Comparison of ENCODE assay signal across 16 cellular contexts in genomic region chr3:184776916-184777315, GRCh38. TPM values are rescaled to one million over a fixed set of nuclear protein-coding genes. Genes with fewer than 3 reads are reported as not detected.
DNase-seq lines count a peak whose midpoint lies in the region; ATAC-seq and TF ChIP-seq lines count a peak whose summit lies in the region.
"Had no signal": no experiment of that assay in that cellular context is flagged by ENCODE, and none has a peak within 500 bp of the region (broad histone marks: within the 10 kb centered on the region; RNA-seq: fewer than 3 reads in every experiment).

No MANE protein-coding gene starts in this region.

- peak overlapping the region; percentile 63 for H3K56ac ChIP-seq in mesendoderm (ENCODE audit: low read length)

- H3K27me3 Mint-ChIP-seq in activated T-cell treated with anti-CD3 and anti-CD28 coated beads, Interleukin-2, amount 50 U/mL, for 24 hours, result peaks cover 17% of the 10 kb centered on the region

- H3K36me3 ChIP-seq in mesendoderm (ENCODE audit: control insufficient read depth, insufficient read depth, low read length), result no peaks in the 10 kb centered on the region
- no peaks in the 10 kb centered on the region for H3K36me3 ChIP-seq in trophoblast cell (ENCODE audit: control insufficient read depth in 1 of 2, insufficient read depth in 2 of 2, low read length in 2 of 2)
- H3K36me3 ChIP-seq in upper lobe of right lung, result no peaks in the 10 kb centered on the region
- H3K36me3 ChIP-seq: HAP-1 had no signal

- H2AK5ac ChIP-seq in mesendoderm (ENCODE audit: low read length), result peak overlapping the region; percentile 39
- no peak overlapping the region for H2AK5ac ChIP-seq in trophoblast cell (ENCODE audit: low read length)

- H3K4me3 Mint-ChIP-seq in activated T-cell treated with anti-CD3 and anti-CD28 coated beads, Interleukin-2, amount 50 U/mL, for 24 hours, result no peak overlapping the region
- H3K4me3 Mint-ChIP-seq: CD8-positive, alpha-beta memory T cell; HFFc6 had no signal

- H3K4me2 ChIP-seq in mesendoderm (ENCODE audit: low read length) (no peak overlapping the region), trophoblast cell (ENCODE audit: low read length) (no peak overlapping the region)

- H3K4me1 ChIP-seq in mesendoderm (ENCODE audit: control insufficient read depth, low read depth, low read length) (peaks cover 12% of the 10 kb centered on the region), trophoblast cell (ENCODE audit: control insufficient read depth in 1 of 2, insufficient read depth in 2 of 2, low read length in 2 of 2) (peaks cover 9 to 10% of the 10 kb centered on the region in 2 experiments), upper lobe of right lung (no peaks in the 10 kb centered on the region)
- H3K4me1 ChIP-seq: Caco-2, HAP-1 had no signal

- no peak overlapping the region for H3K14ac ChIP-seq in trophoblast cell (ENCODE audit: low read length)

- H2BK5ac ChIP-seq in mesendoderm (ENCODE audit: low read length) (peak overlapping the region; percentile 68), trophoblast cell (ENCODE audit: low read depth, low read length, poor library complexity) (no peak overlapping the region)

- H3K23ac ChIP-seq in mesendoderm (ENCODE audit: low read length) (peak overlapping the region; percentile 8), trophoblast cell (ENCODE audit: low read length) (no peak overlapping the region)

- H3K4me1 Mint-ChIP-seq in activated T-cell treated with anti-CD3 and anti-CD28 coated beads, Interleukin-2, amount 50 U/mL, for 24 hours (ENCODE audit: low read depth), result no peaks in the 10 kb centered on the region
- H3K4me1 Mint-ChIP-seq: CD8-positive, alpha-beta memory T cell had no signal

- peak overlapping the region; percentile 29 for H2BK12ac ChIP-seq in trophoblast cell (ENCODE audit: low read length)

- H3K18ac ChIP-seq in mesendoderm (ENCODE audit: low read length) (peak overlapping the region; percentile 8), trophoblast cell (ENCODE audit: low read length) (no peak overlapping the region)

- H4K8ac ChIP-seq in mesendoderm (ENCODE audit: low read depth, low read length) (no peak overlapping the region), trophoblast cell (ENCODE audit: low read depth, low read length) (no peak overlapping the region)

- no peak overlapping the region for H2BK15ac ChIP-seq in mesendoderm (replicated peaks; ENCODE audit: low read depth)

- H3K4me3 ChIP-seq in mesendoderm (ENCODE audit: low read length) (no peak overlapping the region), trophoblast cell (ENCODE audit: low read depth, low read length) (no peak overlapping the region), upper lobe of right lung (no peak overlapping the region)
- H3K4me3 ChIP-seq: HAP-1 had no signal

- TF ChIP-seq CTCF in upper lobe of right lung (IDR thresholded peaks at IDR 0.05), result no peak

- H3K79me2 ChIP-seq in mesendoderm (ENCODE audit: control insufficient read depth, insufficient read depth, low read length) (no peaks in the 10 kb centered on the region), trophoblast cell (ENCODE audit: control insufficient read depth, insufficient read depth, low read length, poor library complexity) (no peaks in the 10 kb centered on the region)

- H3K36me3 Mint-ChIP-seq in activated T-cell treated with anti-CD3 and anti-CD28 coated beads, Interleukin-2, amount 50 U/mL, for 24 hours (ENCODE audit: low read depth), result no peaks in the 10 kb centered on the region
- H3K36me3 Mint-ChIP-seq: CD8-positive, alpha-beta memory T cell had no signal

- H4K91ac ChIP-seq in trophoblast cell (ENCODE audit: low read depth, low read length), result no peak overlapping the region

- H3K9ac ChIP-seq in mesendoderm (ENCODE audit: low read length), result peak overlapping the region; percentile 42
- no peak overlapping the region for H3K9ac ChIP-seq in trophoblast cell (ENCODE audit: low read length)

- H3K79me1 ChIP-seq in mesendoderm (ENCODE audit: low read length) (no peaks in the 10 kb centered on the region), trophoblast cell (ENCODE audit: low read length) (peaks cover 4% of the 10 kb centered on the region)

- H3K27ac ChIP-seq in mesendoderm (ENCODE audit: low read depth, low read length) (no peak overlapping the region), trophoblast cell (ENCODE audit: low read depth, low read length) (no peak overlapping the region), upper lobe of right lung (no peak overlapping the region)
- H3K27ac ChIP-seq: 22Rv1 had no signal

- H2AFZ ChIP-seq in trophoblast cell (ENCODE audit: insufficient read depth, low read length, poor library complexity), result no peak overlapping the region

- no peak overlapping the region for H4K12ac ChIP-seq in trophoblast cell (ENCODE audit: low read depth, low read length)

- H3K9me3 Mint-ChIP-seq in activated T-cell treated with anti-CD3 and anti-CD28 coated beads, Interleukin-2, amount 50 U/mL, for 24 hours, result no peaks in the 10 kb centered on the region
- H3K9me3 Mint-ChIP-seq: CD8-positive, alpha-beta memory T cell; HFFc6 had no signal

- H3K4ac ChIP-seq in mesendoderm (ENCODE audit: low read depth, low read length) (peak overlapping the region; percentile 22), trophoblast cell (ENCODE audit: low read depth, low read length) (no peak overlapping the region)

- no peak overlapping the region for H4K5ac ChIP-seq in mesendoderm (ENCODE audit: low read length)

- H3K27me3 ChIP-seq in mesendoderm (ENCODE audit: insufficient read depth, low read length, poor library complexity) (no peaks in the 10 kb centered on the region), trophoblast cell (ENCODE audit: insufficient read depth, low read length) (no peaks in the 10 kb centered on the region), upper lobe of right lung (peaks cover 11% of the 10 kb centered on the region)

- H2BK120ac ChIP-seq in mesendoderm (ENCODE audit: low read depth, low read length) (no peak overlapping the region), trophoblast cell (ENCODE audit: insufficient read depth, low read length, poor library complexity) (no peak overlapping the region)

- no CpG with 5 or more reads among the region's 2 CpGs for WGBS in mesendoderm (ENCODE audit: extremely low coverage, insufficient coverage, low lambda C conversion rate)
- no CpG with 5 or more reads among the region's 2 CpGs for WGBS in trophoblast cell (ENCODE audit: extremely low coverage, insufficient coverage, insufficient read length)

- no peak for ATAC-seq in upper lobe of right lung

- intact Hi-C loops in upper lobe of right lung (cut with DNase I), result no loop called here

- no peak for DNase-seq in activated T-cell treated with anti-CD3 and anti-CD28 coated beads, Interleukin-2, amount 50 U/mL, for 24 hours
- no peak for DNase-seq in activated T-cell treated with anti-CD3 and anti-CD28 coated beads, Interleukin-2, amount 50 U/mL, for 48 hours
- DNase-seq in mesendoderm, result no peak
- DNase-seq in trophoblast cell, result no peak
- DNase-seq in upper lobe of right lung, result peak; percentile 30
- DNase-seq in stimulated activated CD4-positive, alpha-beta T cell treated with anti-CD3 and anti-CD28 coated beads, Interleukin-4, amount 100 ng/mL, for 1 hour, result no peak
- no peak for DNase-seq in DMS153 (lab: John Stamatoyannopoulos, UW)
- DNase-seq in NOMO-1 (lab: John Stamatoyannopoulos, UW; ENCODE audit: unreplicated experiment in 2 of 2), result no peak
- DNase-seq: Caco-2; CD8-positive, alpha-beta memory T cell; DMS53; GF-D8; GOT3; HFFc6 had no signal

- H3K27ac Mint-ChIP-seq in activated T-cell treated with anti-CD3 and anti-CD28 coated beads, Interleukin-2, amount 50 U/mL, for 24 hours, result peak overlapping the region; percentile 24
- H3K27ac Mint-ChIP-seq: HFFc6 had no signal

- H3K9me3 ChIP-seq in trophoblast cell (ENCODE audit: insufficient read depth, low read depth, low read length) (peaks cover 4% of the 10 kb centered on the region), upper lobe of right lung (no peaks in the 10 kb centered on the region)
- H3K9me3 ChIP-seq: Caco-2, HAP-1 had no signal

RNA-seq across cellular contexts. Expression of gene VPS8, which starts 35.0 kb away (rescaled TPM):
- 11.8 TPM for polyA plus RNA-seq in mesendoderm (2013, experiment 1 of 2)
- polyA plus RNA-seq in mesendoderm (2013, experiment 2 of 2), result 10.6 TPM
- polyA plus RNA-seq in trophoblast cell (2013), result 9.8 and 10.1 TPM in 2 replicates
- total RNA-seq in upper lobe of right lung, result 62.9 TPM
